ENCODE assay signal across 31 cellular contexts in the genomic region with DNA sequence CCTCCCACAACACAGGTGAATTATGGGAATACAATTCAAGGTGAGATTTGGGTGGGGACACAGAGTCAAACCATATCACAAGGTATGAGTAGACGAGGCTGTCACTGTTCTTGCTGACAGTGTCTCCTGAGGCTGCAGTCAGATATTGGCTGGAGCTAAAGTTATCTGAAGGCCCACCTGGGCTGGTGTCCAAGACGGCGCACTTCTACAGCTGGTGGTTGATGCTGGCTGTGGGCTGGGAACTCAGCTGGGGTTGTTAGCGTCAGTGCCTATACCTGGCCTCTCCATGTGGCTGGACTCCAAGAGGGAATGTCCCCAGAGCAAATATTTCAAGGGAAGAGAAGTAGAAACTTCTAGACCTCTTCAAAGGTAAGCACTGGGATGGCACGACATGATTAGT.
"Had no signal": no experiment of that assay in that cellular context is flagged by ENCODE, and none has a peak within 500 bp of the region (broad histone marks: within the 10 kb centered on the region; RNA-seq: fewer than 3 reads in every experiment).

No MANE protein-coding gene starts in this region.

- H3K4me1 Mint-ChIP-seq: activated CD4-positive, alpha-beta T cell treated with anti-CD3 and anti-CD28 coated beads, Interleukin-2, amount 10 ng/mL, durations not matched to agents 24 days and 14 days; activated naive CD8-positive, alpha-beta T cell treated with anti-CD3 and anti-CD28 coated beads for 36 hours; activated T-helper 17 cell treated with anti-CD3 and anti-CD28 coated beads, Interleukin-2, amount 50 U/mL, for 72 hours had no signal

- H3K27ac ChIP-seq: cardiac muscle cell, PC-9, RWPE1 had no signal

- H3K4me2 ChIP-seq: PC-9 had no signal

- H2AFZ ChIP-seq: PC-9 had no signal

- H3K27ac Mint-ChIP-seq: activated CD4-positive, alpha-beta T cell treated with anti-CD3 and anti-CD28 coated beads, Interleukin-2, amount 10 ng/mL, durations not matched to agents 24 days and 14 days; activated CD8-positive, alpha-beta T cell treated with anti-CD3 and anti-CD28 coated beads for 36 hours; activated naive CD4-positive, alpha-beta T cell treated with anti-CD3 and anti-CD28 coated beads for 36 hours; activated naive CD8-positive, alpha-beta T cell treated with anti-CD3 and anti-CD28 coated beads for 36 hours; activated T-cell treated with anti-CD3 and anti-CD28 coated beads, Interleukin-2, amount 50 U/mL, for 72 hours; activated T-helper 17 cell treated with anti-CD3 and anti-CD28 coated beads, Interleukin-2, amount 50 U/mL, for 72 hours had no signal

- H3K27me3 Mint-ChIP-seq: activated CD8-positive, alpha-beta T cell treated with anti-CD3 and anti-CD28 coated beads for 36 hours; activated naive CD8-positive, alpha-beta T cell treated with anti-CD3 and anti-CD28 coated beads for 36 hours had no signal

- H3K36me3 ChIP-seq: cardiac muscle cell, MG63 had no signal

- H3K27me3 ChIP-seq: cardiac muscle cell, MG63 had no signal

- H3K4me3 ChIP-seq: cardiac muscle cell, MG63, PC-9 had no signal

- H3K9me3 Mint-ChIP-seq: activated CD8-positive, alpha-beta T cell treated with anti-CD3 and anti-CD28 coated beads for 36 hours; activated naive CD4-positive, alpha-beta T cell treated with anti-CD3 and anti-CD28 coated beads for 36 hours; activated naive CD8-positive, alpha-beta T cell treated with anti-CD3 and anti-CD28 coated beads for 36 hours; activated T-helper 17 cell treated with anti-CD3 and anti-CD28 coated beads, Interleukin-2, amount 50 U/mL, for 72 hours had no signal

- DNase-seq: activated CD4-positive, alpha-beta T cell treated with anti-CD3 and anti-CD28 coated beads, Interleukin-2, amount 10 ng/mL, durations not matched to agents 24 days and 14 days; activated CD4-positive, alpha-beta T cell treated with anti-CD3 and anti-CD28 coated beads, Interleukin-2, amount 50 U/mL, for 4 hours; activated CD8-positive, alpha-beta T cell treated with anti-CD3 and anti-CD28 coated beads for 36 hours; activated gamma-delta T cell treated with Interleukin-2 at 50 U/mL for 16 hours; activated naive CD4-positive, alpha-beta T cell treated with anti-CD3 and anti-CD28 coated beads for 36 hours; activated naive CD8-positive, alpha-beta T cell treated with anti-CD3 and anti-CD28 coated beads for 36 hours; activated T-cell treated with anti-CD3 and anti-CD28 coated beads, Interleukin-2, amount 50 U/mL, for 1 hour; activated T-cell treated with anti-CD3 and anti-CD28 coated beads, Interleukin-2, amount 50 U/mL, for 72 hours; amniotic stem cell; aorta; IMR-90; Kasumi-1; KG1; MG63; NCI-H1048; NCI-H1417; NCI-H146; NCI-H187; NCI-H2029 treated with DMSO at 0.1 percent for 48 hours; NCI-H2107; NCI-H2171; NCI-H510A; NCI-H526; NCI-H82; PC-9; Right ventricle myocardium superior; SW 1271; T-helper 1 cell had no signal

- H3K4me3 Mint-ChIP-seq: activated CD4-positive, alpha-beta T cell treated with anti-CD3 and anti-CD28 coated beads, Interleukin-2, amount 10 ng/mL, durations not matched to agents 24 days and 14 days; activated CD8-positive, alpha-beta T cell treated with anti-CD3 and anti-CD28 coated beads for 36 hours; activated naive CD4-positive, alpha-beta T cell treated with anti-CD3 and anti-CD28 coated beads for 36 hours; activated naive CD8-positive, alpha-beta T cell treated with anti-CD3 and anti-CD28 coated beads for 36 hours; activated T-cell treated with anti-CD3 and anti-CD28 coated beads, Interleukin-2, amount 50 U/mL, for 72 hours; activated T-helper 17 cell treated with anti-CD3 and anti-CD28 coated beads, Interleukin-2, amount 50 U/mL, for 72 hours had no signal

- H3K36me3 Mint-ChIP-seq: activated naive CD8-positive, alpha-beta T cell treated with anti-CD3 and anti-CD28 coated beads for 36 hours had no signal

- ATAC-seq: activated CD8-positive, alpha-beta T cell treated with anti-CD3 and anti-CD28 coated beads for 36 hours; activated T-cell treated with anti-CD3 and anti-CD28 coated beads, Interleukin-2, amount 50 U/mL, for 72 hours; activated T-helper 17 cell treated with anti-CD3 and anti-CD28 coated beads, Interleukin-2, amount 50 U/mL, for 72 hours had no signal

- H3K9me3 ChIP-seq: MG63 had no signal
